8 cellular contexts compared by ENCODE assay signal in genomic region chr13:45341799-45342584, GRCh38. TPM values are rescaled to one million over a fixed set of nuclear protein-coding genes. Genes with fewer than 3 reads are reported as not detected.
DNase-seq lines count a peak whose midpoint lies in the region; ATAC-seq, FAIRE-seq and TF ChIP-seq lines count a peak whose summit lies in the region.

No MANE protein-coding gene starts in this region.

- H3K36me3 Mint-ChIP-seq in T-helper 1 cell treated with Interleukin-12 subunit alpha and Interleukin-12 subunit beta and Interleukin-4 antibody, amounts not matched to agents 30 μg/mL and 1 μg/mL, for 36 hours (ENCODE audit: low read depth), result peaks cover 44% of the 10 kb centered on the region

- TF ChIP-seq EP300 in H1 (IDR thresholded peaks at IDR 0.05; ENCODE audit: borderline replicate concordance in 1 of 2, low read depth in 2 of 2, low read length in 2 of 2), result no peak

- CTCF ChIA-PET in H1 (lab: Charles Lee; ENCODE audit: partially characterized antibody), result interaction anchor here (0.6 to 2.6 kb wide), 9 partner anchors 8 to 295 kb away, joined by 3 to 13 read pairs (median 6); no protein-coding TSS in a partner anchor

- peak overlapping the region; percentile 96 for H3K4me3 Mint-ChIP-seq in T-helper 1 cell treated with Interleukin-12 subunit alpha and Interleukin-12 subunit beta and Interleukin-4 antibody, amounts not matched to agents 30 μg/mL and 1 μg/mL, for 36 hours

- H2BK120ac ChIP-seq in H1 (replicated peaks; ENCODE audit: low read depth, low read length), result no peak overlapping the region

- H3K4me1 Mint-ChIP-seq in T-helper 1 cell treated with Interleukin-12 subunit alpha and Interleukin-12 subunit beta and Interleukin-4 antibody, amounts not matched to agents 30 μg/mL and 1 μg/mL, for 36 hours (ENCODE audit: low read depth), result peaks cover 39% of the 10 kb centered on the region

- H3K27ac ChIP-seq in SJCRH30 (peak overlapping the region; percentile 66), H1 (ENCODE audit: low read depth, low read length) (peak overlapping the region; percentile 59; the same call in 1 of the 2 replicates)

- no peak overlapping the region for H2AK5ac ChIP-seq in H1 (ENCODE audit: low read depth, low read length)

- no peak overlapping the region for H3K23ac ChIP-seq in H1 (ENCODE audit: insufficient read length)

- peak overlapping the region; percentile 59 for H4K5ac ChIP-seq in H1 (ENCODE audit: insufficient read length, low read depth, low read length)

- H3K9me3 ChIP-seq in SJCRH30 (replicated peaks) (no peaks in the 10 kb centered on the region), H1 (ENCODE audit: insufficient read depth in 2 of 2, low read depth in 1 of 2, low read length in 1 of 2) (no peaks in the 10 kb centered on the region), mucosa of descending colon (no peaks in the 10 kb centered on the region)

- POLR2A ChIA-PET in H1 (lab: Charles Lee; ENCODE audit: partially characterized antibody), result interaction anchor here (0.6 to 16.2 kb wide), 29 partner anchors 11 to 905 kb away, joined by 3 to 319 read pairs (median 4); partner anchors contain the start of genes COG3 and SLC25A30

- H3K14ac ChIP-seq in H1 (ENCODE audit: insufficient read length), result no peak overlapping the region

- no peak for DNase-seq in T-helper 1 cell
- DNase-seq in SJCRH30, result no peak
- no peak for DNase-seq in H1 (ENCODE audit: low read depth in 1 of 2, low spot score in 2 of 2)
- peak; percentile 61 to 69 (median 68) for DNase-seq in mucosa of descending colon
- no peak for DNase-seq in NCI-H446 treated with DMSO at 0.1 percent for 48 hours (lab: John Stamatoyannopoulos, UW)
- DNase-seq in activated CD8-positive, alpha-beta memory T cell treated with anti-CD3 and anti-CD28 coated beads, Interleukin-2, amount 50 U/mL, for 48 hours, result no peak
- DNase-seq in iPS-NIHi7 (ENCODE audit: extremely low spot score), result no peak

- no peak overlapping the region for H3K4ac ChIP-seq in H1 (replicated peaks; ENCODE audit: insufficient read length, low read depth, low read length)

- peak overlapping the region; percentile 78; the same call in 1 of the 2 replicates for H3K18ac ChIP-seq in H1 (ENCODE audit: extremely low read depth, low read length)

- H3K4me1 ChIP-seq in SJCRH30 (peaks cover 4% of the 10 kb centered on the region; the same call in 1 of the 2 replicates), H1 (replicated peaks in 1 of 4; ENCODE audit: control insufficient read depth in 3 of 4, insufficient read depth in 4 of 4, low read length in 3 of 4) (peaks cover 0 to 4% (median 2%) of the 10 kb centered on the region in 4 experiments; a peak in 4 of 7 replicates), mucosa of descending colon (ENCODE audit: low read depth) (peaks cover 24% of the 10 kb centered on the region)

- no peaks in the 10 kb centered on the region for H3K9me3 Mint-ChIP-seq in T-helper 1 cell treated with Interleukin-12 subunit alpha and Interleukin-12 subunit beta and Interleukin-4 antibody, amounts not matched to agents 30 μg/mL and 1 μg/mL, for 36 hours

- peak overlapping the region; percentile 1 for H4K91ac ChIP-seq in H1 (replicated peaks; ENCODE audit: insufficient read length, low read length)

- H3K9ac ChIP-seq in H1 (replicated peaks in 1 of 4; ENCODE audit: extremely low read depth in 1 of 4, low read depth in 3 of 4, low read length in 3 of 4), result peak overlapping the region; percentile 49 to 87 (median 76)

- H3K27ac Mint-ChIP-seq in T-helper 1 cell treated with Interleukin-12 subunit alpha and Interleukin-12 subunit beta and Interleukin-4 antibody, amounts not matched to agents 30 μg/mL and 1 μg/mL, for 36 hours, result peak overlapping the region; percentile 99

- peak overlapping the region; percentile 71 to 92 for H3K4me2 ChIP-seq in H1 (ENCODE audit: insufficient read depth in 1 of 2, low read depth in 2 of 2, low read length in 2 of 2)

- H3K56ac ChIP-seq in H1 (replicated peaks; ENCODE audit: insufficient read length, low read depth, low read length), result peak overlapping the region; percentile 3

- peak overlapping the region; percentile 84 for H4K8ac ChIP-seq in H1 (ENCODE audit: extremely low read depth, insufficient read depth, low read length)

- no peak for TF ChIP-seq CTCF in H1 (IDR thresholded peaks at IDR 0.05; ENCODE audit: control extremely low read depth in 1 of 3, insufficient read depth in 1 of 3, low read depth in 1 of 3, low read length in 3 of 3)
- no peak for TF ChIP-seq CTCF in mucosa of descending colon (IDR thresholded peaks at IDR 0.05)

- H2BK15ac ChIP-seq in H1 (ENCODE audit: low read length), result no peak overlapping the region

- no peaks in the 10 kb centered on the region for H3K27me3 Mint-ChIP-seq in T-helper 1 cell treated with Interleukin-12 subunit alpha and Interleukin-12 subunit beta and Interleukin-4 antibody, amounts not matched to agents 30 μg/mL and 1 μg/mL, for 36 hours (ENCODE audit: low read depth)

- intact Hi-C loops in mucosa of descending colon (cut with DNase I, micrococcal nuclease), result no loop called here

- H3K4me3 ChIP-seq in SJCRH30 (peak overlapping the region; percentile 72), H1 (ENCODE audit: extremely low read depth in 1 of 4, insufficient read depth in 2 of 4, low read depth in 3 of 4, low read length in 4 of 4) (peak overlapping the region; percentile 80 to 91 (median 86)), mucosa of descending colon (peak overlapping the region; percentile 100)

- H2BK12ac ChIP-seq in H1 (ENCODE audit: low read depth, low read length), result 0 out of 2 replicates have a peak overlapping the region, but pooled peaks have one; percentile 27

- H3K23me2 ChIP-seq in H1 (ENCODE audit: low read depth, low read length), result peaks cover 10% of the 10 kb centered on the region; the same call in 1 of the 2 replicates

- peak; percentile 14 for ATAC-seq in mucosa of descending colon

- no peak; a peak in 1 of 3 replicates for TF ChIP-seq POLR2A in H1 (IDR thresholded peaks at IDR 0.05; ENCODE audit: control extremely low read depth in 1 of 2, low read depth in 2 of 2, low read length in 2 of 2)

- H3K27me3 ChIP-seq in SJCRH30 (no peaks in the 10 kb centered on the region), H1 (replicated peaks in 1 of 4; ENCODE audit: control insufficient read depth in 3 of 4, extremely low read depth in 1 of 4, insufficient read depth in 3 of 4, low read length in 3 of 4) (no peaks in the 10 kb centered on the region)

- H3K79me2 ChIP-seq in H1 (ENCODE audit: control insufficient read depth in 1 of 2, insufficient read depth in 2 of 2, low read length in 2 of 2), result peaks cover 12 to 46% of the 10 kb centered on the region in 2 experiments

- 0 out of 2 replicates have a peak, but pooled peaks cover 5% of the 10 kb centered on the region for H3K79me1 ChIP-seq in H1 (ENCODE audit: low read depth, low read length)

- TF ChIP-seq RAD21 in H1 (IDR thresholded peaks at IDR 0.05 in 1 of 2, conservative IDR thresholded peaks at IDR 0.05 in 1 of 2; ENCODE audit: low read depth in 2 of 2, low read length in 2 of 2), result no peak

- no peak overlapping the region for H2BK20ac ChIP-seq in H1 (ENCODE audit: low read length)

- FAIRE-seq in H1 (lab: Jason Lieb, UNC), result no peak

- H2AFZ ChIP-seq in H1 (ENCODE audit: low read length), result peak overlapping the region; percentile 37

- H3K36me3 ChIP-seq in SJCRH30 (peaks cover 33% of the 10 kb centered on the region), H1 (ENCODE audit: control insufficient read depth in 2 of 4, insufficient read depth in 4 of 4, low read length in 3 of 4) (peaks cover 29 to 37% (median 33%) of the 10 kb centered on the region in 4 experiments), mucosa of descending colon (ENCODE audit: low read depth) (peaks cover 18% of the 10 kb centered on the region)

- peaks cover 12 to 22% of the 10 kb centered on the region in 2 experiments for H4K20me1 ChIP-seq in H1 (replicated peaks in 1 of 2; ENCODE audit: control insufficient read depth in 1 of 2, insufficient read depth in 2 of 2, low read length in 2 of 2)

- 38% methylated on average over 18 of the region's 18 CpGs; no CpG with 5 or more reads in 1 of the 2 experiments for WGBS in H1 (ENCODE audit: extremely low coverage in 1 of 2, insufficient coverage in 1 of 2, insufficient read length in 1 of 2, insufficient replicate concordance in 2 of 2, low coverage in 1 of 2, low lambda C conversion rate in 2 of 2, missing lambda C conversion rate in 1 of 2), 2 experiments

- peak overlapping the region; percentile 87 for H2BK5ac ChIP-seq in H1 (ENCODE audit: low read depth, low read length)

TF ChIP-seq in H1, 55 proteins besides CTCF, POLR2A, EP300 and RAD21:
- TF ChIP-seq GTF2F1 (IDR thresholded peaks at IDR 0.05; ENCODE audit: borderline replicate concordance, low read depth, low read length) (no peak), SAP30 (IDR thresholded peaks at IDR 0.05; ENCODE audit: insufficient read depth, insufficient replicate concordance, low read length) (peak; percentile 77)

RNA-seq across cellular contexts. Expression of gene TPT1, which starts 1.0 kb away (rescaled TPM):
- 2,959 and 3,278 TPM in 2 replicates for total RNA-seq in SJCRH30 (2014; rRNA removed; shearing (Covaris generic))
- 2,279 and 2,327 TPM in 2 replicates for total RNA-seq in H1 (2021; fragmentation: NEBNext Ultra II Directional; extraction: Animal tissue kit (Norgen Biotek cat#: 25700))
- 1,570 and 2,245 TPM in 2 replicates for polyA plus RNA-seq in H1 (2011; rRNA removed)
- 3,127 TPM for polyA plus RNA-seq in H1 (2011; cell fraction: cytosol; rRNA removed)
- 656 TPM for polyA plus RNA-seq in H1 (2011; cell fraction: nucleus; rRNA removed)
- polyA plus RNA-seq in H1 (2012, experiment 1 of 2), result 2,057 to 3,095 TPM (median 2,368 TPM) in 4 replicates
- polyA plus RNA-seq in H1 (2012, experiment 2 of 2), result 1,830 TPM
- 2,071 TPM for polyA plus RNA-seq in H1 (2013, experiment 1 of 2)
- 2,093 TPM for polyA plus RNA-seq in H1 (2013, experiment 2 of 2)
- 622 and 832 TPM in 2 replicates for polyA minus RNA-seq in H1 (2011; rRNA and poly(A)+ RNA removed)
- polyA minus RNA-seq in H1 (2011; cell fraction: cytosol; rRNA and poly(A)+ RNA removed), result 706 TPM
- polyA minus RNA-seq in H1 (2011; cell fraction: nucleus; rRNA and poly(A)+ RNA removed), result 799 TPM
- 1,000 to 10,000 TPM; 3,253 to 4,069 (median 3,560) TPM for total RNA-seq in mucosa of descending colon

Comparison
In these comparisons a context has a peak if more than half of its experiments do, and no peak if none do; other contexts are left out.
1. DNase-seq: peak in mucosa of descending colon (3 of 3); none in T-helper 1 cell (0 of 5), SJCRH30 (0 of 2), H1 (0 of 2), NCI-H446 treated with DMSO at 0.1 percent for 48 hours (single experiment), activated CD8-positive, alpha-beta memory T cell treated with anti-CD3 and anti-CD28 coated beads, Interleukin-2, amount 50 U/mL, for 48 hours (single experiment) and iPS-NIHi7 (single experiment).
2. Peak in every context shown above with its lines, with median percentiles within 50 percentile points of each other: H3K4me3 ChIP-seq.